8 cellular contexts compared by ENCODE assay signal in the genomic region with DNA sequence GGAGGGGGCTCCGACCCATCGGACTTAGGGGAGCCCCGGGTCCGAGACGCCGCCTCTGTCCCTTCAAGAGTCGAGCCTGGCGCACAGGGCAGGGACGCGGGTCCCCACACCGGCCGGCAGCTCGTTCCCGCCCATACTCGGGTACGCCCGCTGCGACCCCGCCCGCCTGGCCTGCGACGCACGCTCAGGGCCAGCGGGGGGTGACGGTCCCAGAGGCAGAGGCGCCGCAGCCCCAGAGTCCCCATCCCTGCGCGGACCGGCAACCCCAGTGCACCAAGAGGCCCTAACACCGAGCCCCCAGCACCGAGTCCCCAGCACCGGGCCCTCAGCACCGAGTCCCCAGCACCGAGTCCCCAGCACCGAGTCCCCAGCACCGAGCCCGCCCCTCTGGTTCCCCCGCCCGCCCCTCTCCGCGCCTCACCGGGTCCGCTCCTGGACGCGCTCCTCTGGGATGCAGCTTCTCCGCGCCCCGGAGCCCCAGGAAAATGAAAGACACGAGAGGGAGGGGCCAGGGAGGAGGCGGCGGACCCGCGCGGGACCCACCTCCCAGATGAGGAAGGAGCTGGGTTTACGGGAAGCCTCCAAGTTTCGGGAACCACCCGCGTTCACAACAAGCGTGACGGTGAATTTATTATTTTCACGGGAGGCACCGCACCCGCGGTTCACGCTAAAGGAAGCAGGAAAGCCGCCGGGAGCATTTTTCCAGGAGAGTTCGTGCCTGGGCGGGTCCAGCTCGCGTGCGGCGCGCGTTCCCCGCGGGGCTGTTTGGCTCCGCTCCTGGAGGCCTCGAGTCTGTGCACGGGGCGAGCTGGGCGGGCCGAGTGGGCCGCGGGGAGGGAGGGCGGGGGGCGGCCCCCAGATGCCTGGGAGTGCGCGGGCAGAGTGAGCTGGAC. TPM values are rescaled to one million over a fixed set of nuclear protein-coding genes. Genes with fewer than 3 reads are reported as not detected.
DNase-seq lines count a peak whose midpoint lies in the region; ATAC-seq and TF ChIP-seq lines count a peak whose summit lies in the region.

TSS of gene SECTM1 (minus strand) at position 488 of the 893 bp plus-strand sequence. CDS start 6,526 bp downstream, outside the sequence.

- H3K4me3 ChIP-seq in iPS DF 6.9 (ENCODE audit: low read length) = peak within 1 kb of the TSS; percentile 15; the same call in 1 of the 2 replicates
- H3K4me3 ChIP-seq in smooth muscle cell = peak within 1 kb of the TSS; percentile 58

- H3K27me3 Mint-ChIP-seq in activated naive CD8-positive, alpha-beta T cell treated with anti-CD3 and anti-CD28 coated beads, Interleukin-2, amount 10 ng/mL, durations not matched to agents 7 days and 5 days = peaks cover 18% of the 10 kb centered on the region

- H3K9me3 ChIP-seq in iPS DF 6.9 (ENCODE audit: control insufficient read depth, insufficient read depth, low read length) (no peaks in the 10 kb centered on the region), smooth muscle cell (replicated peaks; ENCODE audit: low read depth) (no peaks in the 10 kb centered on the region)

- ATAC-seq in activated naive CD8-positive, alpha-beta T cell treated with anti-CD3 and anti-CD28 coated beads, Interleukin-2, amount 10 ng/mL, durations not matched to agents 7 days and 5 days (ENCODE audit: low read depth) = peak; percentile 30
- no peak for ATAC-seq in GM21515 (IDR thresholded peaks at IDR 0.05; ENCODE audit: unreplicated experiment)
- no peak for ATAC-seq in GM18868 (IDR thresholded peaks at IDR 0.05; ENCODE audit: unreplicated experiment)
- ATAC-seq in HG03439 (IDR thresholded peaks at IDR 0.05; ENCODE audit: unreplicated experiment) = no peak

- WGBS in iPS DF 6.9 (ENCODE audit: insufficient coverage, insufficient read length) = no CpG with 5 or more reads among the region's 90 CpGs
- 10% methylated on average over 60 of the region's 90 CpGs for WGBS in smooth muscle cell (ENCODE audit: low lambda C conversion rate)

- H3K4me1 ChIP-seq in iPS DF 6.9 (ENCODE audit: control insufficient read depth, insufficient read depth, low read length) = peaks cover 9% of the 10 kb centered on the region
- H3K4me1 ChIP-seq in smooth muscle cell (ENCODE audit: low read depth) = peaks cover 6% of the 10 kb centered on the region

- H3K27ac ChIP-seq in iPS DF 6.9 (ENCODE audit: low read length) (no peak within 1 kb of the TSS), smooth muscle cell (ENCODE audit: low read depth) (no peak within 1 kb of the TSS)

- H3K36me3 ChIP-seq in iPS DF 6.9 (ENCODE audit: control insufficient read depth, insufficient read depth, low read length) = no peaks in the 10 kb centered on the region
- H3K36me3 ChIP-seq in smooth muscle cell (ENCODE audit: low read depth) = no peaks in the 10 kb centered on the region

- no peaks in the 10 kb centered on the region for H3F3A ChIP-seq in smooth muscle cell (ENCODE audit: low read depth)

- H3K9ac ChIP-seq in smooth muscle cell (ENCODE audit: low read depth) = no peak within 1 kb of the TSS

- H3K4me1 Mint-ChIP-seq in activated naive CD8-positive, alpha-beta T cell treated with anti-CD3 and anti-CD28 coated beads, Interleukin-2, amount 10 ng/mL, durations not matched to agents 7 days and 5 days = peaks cover 18% of the 10 kb centered on the region

- no peaks in the 10 kb centered on the region for H3K36me3 Mint-ChIP-seq in activated naive CD8-positive, alpha-beta T cell treated with anti-CD3 and anti-CD28 coated beads, Interleukin-2, amount 10 ng/mL, durations not matched to agents 7 days and 5 days

- peak within 1 kb of the TSS; percentile 93 for H3K4me3 Mint-ChIP-seq in activated naive CD8-positive, alpha-beta T cell treated with anti-CD3 and anti-CD28 coated beads, Interleukin-2, amount 10 ng/mL, durations not matched to agents 7 days and 5 days

- peak within 1 kb of the TSS; percentile 88 for H3K4me2 ChIP-seq in smooth muscle cell

- no peaks in the 10 kb centered on the region for H3K9me3 Mint-ChIP-seq in activated naive CD8-positive, alpha-beta T cell treated with anti-CD3 and anti-CD28 coated beads, Interleukin-2, amount 10 ng/mL, durations not matched to agents 7 days and 5 days

- peaks cover 26% of the 10 kb centered on the region for H3K27me3 ChIP-seq in iPS DF 6.9 (ENCODE audit: control insufficient read depth, insufficient read depth, low read length)
- H3K27me3 ChIP-seq in smooth muscle cell (ENCODE audit: low read depth) = peaks cover 32% of the 10 kb centered on the region

- peak within 1 kb of the TSS; percentile 93 for H3K27ac Mint-ChIP-seq in activated naive CD8-positive, alpha-beta T cell treated with anti-CD3 and anti-CD28 coated beads, Interleukin-2, amount 10 ng/mL, durations not matched to agents 7 days and 5 days

- peak within 1 kb of the TSS; percentile 84 for H2AFZ ChIP-seq in smooth muscle cell (ENCODE audit: low read depth)

- POLR2A ChIA-PET in activated naive CD8-positive, alpha-beta T cell treated with anti-CD3 and anti-CD28 coated beads, Interleukin-2, amount 10 ng/mL, durations not matched to agents 7 days and 5 days (lab: Charles Lee) = interaction anchor here (0.9 to 2.7 kb wide), 3 partner anchors 8 to 35 kb away, joined by 4 to 9 read pairs (median 6); partner anchors contain the start of gene CD7

- no peaks in the 10 kb centered on the region for H4K20me1 ChIP-seq in smooth muscle cell (ENCODE audit: low read depth)

- DNase-seq in stimulated activated CD4-positive, alpha-beta T cell treated with anti-CD3 and anti-CD28 coated beads, Interleukin-15, amount 100 ng/mL, for 24 hours = peak; percentile 52
- DNase-seq in stimulated activated CD4-positive, alpha-beta T cell treated with anti-CD3 and anti-CD28 coated beads, Interleukin-4, amount 100 ng/mL, for 4 hours = no peak
- no peak for DNase-seq in activated naive CD8-positive, alpha-beta T cell treated with anti-CD3 and anti-CD28 coated beads, Interleukin-2, amount 10 ng/mL, durations not matched to agents 7 days and 5 days
- DNase-seq in iPS DF 6.9 (ENCODE audit: low read depth, low spot score) (no peak), smooth muscle cell (lab: John Stamatoyannopoulos, UW; ENCODE audit: unreplicated experiment) (peak; percentile 38)

- no peaks in the 10 kb centered on the region for H3K79me2 ChIP-seq in smooth muscle cell (ENCODE audit: low read depth)

- TF ChIP-seq CTCF in smooth muscle cell (IDR thresholded peaks at IDR 0.05; ENCODE audit: borderline replicate concordance, insufficient read depth, poor library complexity, severe bottlenecking) = no peak

RNA-seq across cellular contexts. Expression of gene SECTM1, which starts in this region (rescaled TPM):
- total RNA-seq in activated naive CD8-positive, alpha-beta T cell treated with anti-CD3 and anti-CD28 coated beads, Interleukin-2, amount 10 ng/mL, durations not matched to agents 7 days and 5 days = 1 to 10 TPM in 1 of 2 experiments, under 1 TPM in 1; 0.86 to 1.0 TPM
- not detected in 2 replicates for total RNA-seq in smooth muscle cell
- 0.48 and 0.49 TPM in 2 replicates for polyA plus RNA-seq in smooth muscle cell

Comparison
In these comparisons a context has a peak if more than half of its experiments do, and no peak if none do; other contexts are left out.
1. Peak in DNase-seq, H3K4me3 ChIP-seq and H3K4me2 ChIP-seq in smooth muscle cell; RNA of the gene not detected or under 1 TPM.